Comparison of ENCODE assay signal across 27 cellular contexts in the genomic region with DNA sequence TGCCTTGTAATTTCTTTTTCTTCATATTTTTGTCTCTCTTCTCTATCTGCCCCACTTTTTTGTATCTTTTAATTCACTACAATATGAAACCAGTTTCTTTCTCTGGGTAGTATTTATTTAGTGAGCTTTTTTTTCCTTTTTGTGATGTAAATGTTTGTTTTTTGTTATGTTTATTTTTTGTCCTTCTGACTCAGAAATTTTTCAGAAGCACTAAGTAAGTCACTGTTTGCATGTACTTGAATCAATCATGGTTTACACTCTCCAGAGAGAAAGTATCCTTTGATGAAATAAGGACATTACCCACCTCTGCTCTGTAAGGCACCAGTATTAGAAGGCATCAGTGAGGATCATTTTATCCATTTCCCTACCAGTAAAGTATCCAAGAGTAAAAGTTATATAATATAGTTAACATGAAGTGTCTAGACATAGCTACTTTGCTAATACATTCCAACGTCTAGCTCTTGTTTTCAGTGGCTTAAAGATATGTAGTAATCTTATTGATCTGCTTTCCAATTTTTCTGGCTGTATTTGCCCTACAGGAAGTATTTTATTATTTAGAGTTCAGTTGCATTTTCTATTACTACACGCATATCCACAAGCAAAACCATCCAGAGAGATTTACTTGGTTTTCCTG. TPM values are rescaled to one million over a fixed set of nuclear protein-coding genes. Genes with fewer than 3 reads are reported as not detected.
DNase-seq lines count a peak whose midpoint lies in the region; ATAC-seq and TF ChIP-seq lines count a peak whose summit lies in the region.
"Had no signal": no experiment of that assay in that cellular context is flagged by ENCODE, and none has a peak within 500 bp of the region (broad histone marks: within the 10 kb centered on the region; RNA-seq: fewer than 3 reads in every experiment).

No MANE protein-coding gene starts in this region.

- peak; percentile 48 for DNase-seq in DMS53 treated with DMSO at 0.1 percent for 48 hours (lab: John Stamatoyannopoulos, UW; ENCODE audit: unreplicated experiment)
- DNase-seq in HL-60 (ENCODE audit: low read depth in 1 of 2, low spot score in 1 of 2) = no peak
- no peak for DNase-seq in activated CD8-positive, alpha-beta T cell treated with anti-CD3 and anti-CD28 coated beads, Interleukin-2, amount 10 ng/mL, durations not matched to agents 7 days and 5 days
- peak; percentile 80 for DNase-seq in mesenchymal stem cell
- DNase-seq in effector CD8-positive, alpha-beta T cell (lab: John Stamatoyannopoulos, UW) = no peak
- DNase-seq in NCI-H774 (lab: John Stamatoyannopoulos, UW) = no peak
- no peak for DNase-seq in PC-9
- DNase-seq: activated CD4-positive, alpha-beta T cell treated with anti-CD3 and anti-CD28 coated beads for 4 hours; activated CD8-positive, alpha-beta memory T cell treated with anti-CD3 and anti-CD28 coated beads, Interleukin-2, amount 50 U/mL, for 4 hours; activated gamma-delta T cell treated with Interleukin-2 at 50 U/mL for 16 hours; amygdala; CD8-positive, alpha-beta T cell; central memory CD4-positive, alpha-beta T cell; DMS153; naive thymus-derived CD4-positive, alpha-beta T cell; NCI-H2171 treated with DMSO at 0.1 percent for 48 hours; NCI-H526 treated with DMSO at 0.1 percent for 48 hours; stimulated activated CD4-positive, alpha-beta T cell treated with anti-CD3 and anti-CD28 coated beads, Interleukin-1b, Interleukin-23, amount 100 ng/mL, for 48 hours; stomach had no signal

- H3K4me2 ChIP-seq in mesenchymal stem cell (ENCODE audit: low read length, poor library complexity, severe bottlenecking) (no peak overlapping the region), PC-9 (no peak overlapping the region)

- H3K18ac ChIP-seq in mesenchymal stem cell (ENCODE audit: low read depth in 1 of 2, low read length in 2 of 2) = no peak overlapping the region

- BruUV-seq in PC-9 (replicated peaks; lab: Mats Ljungman, UMichigan) = no TSS peak

- TF ChIP-seq CTCF in HL-60 (IDR thresholded peaks at IDR 0.05; ENCODE audit: insufficient read depth, low read length) = no peak
- no peak for TF ChIP-seq CTCF in PC-9 (conservative IDR thresholded peaks at IDR 0.05)

- H4K20me1 ChIP-seq in PC-9 (ENCODE audit: insufficient read depth) = no peaks in the 10 kb centered on the region

- H3K79me1 ChIP-seq in mesenchymal stem cell (replicated peaks; ENCODE audit: low read length, poor library complexity, severe bottlenecking) = peaks cover 2% of the 10 kb centered on the region

- CTCF ChIA-PET in activated CD8-positive, alpha-beta T cell treated with anti-CD3 and anti-CD28 coated beads, Interleukin-2, amount 10 ng/mL, durations not matched to agents 7 days and 5 days (lab: Charles Lee) = interaction anchor here (0.9 to 4.4 kb wide), 14 partner anchors 10 to 248 kb away, joined by 3 to 84 read pairs (median 4); no protein-coding TSS in a partner anchor
- CTCF ChIA-PET in PC-9 (lab: Charles Lee) = interaction anchor here (1.2 to 2.0 kb wide), 2 partner anchors 20 to 246 kb away, joined by 3 to 5 read pairs; no protein-coding TSS in a partner anchor

- H4K8ac ChIP-seq in mesenchymal stem cell (ENCODE audit: low read length) = no peak overlapping the region

- no peaks in the 10 kb centered on the region for H3K9me2 ChIP-seq in PC-9 (ENCODE audit: insufficient read depth)

- no peak overlapping the region for H4K91ac ChIP-seq in mesenchymal stem cell (ENCODE audit: low read length)

- no peaks in the 10 kb centered on the region for H3K36me3 ChIP-seq in mesenchymal stem cell (ENCODE audit: control insufficient read depth in 1 of 2, insufficient read depth in 2 of 2, low read depth in 1 of 2, low read length in 2 of 2)
- no peaks in the 10 kb centered on the region for H3K36me3 ChIP-seq in PC-9 (ENCODE audit: low read depth)
- H3K36me3 ChIP-seq: gastroesophageal sphincter, HAP-1, prostate gland, stomach had no signal

- no peaks in the 10 kb centered on the region for H3K9me3 Mint-ChIP-seq in activated CD8-positive, alpha-beta T cell treated with anti-CD3 and anti-CD28 coated beads, Interleukin-2, amount 10 ng/mL, durations not matched to agents 7 days and 5 days (ENCODE audit: insufficient read depth)
- H3K9me3 Mint-ChIP-seq: CD8-positive, alpha-beta T cell; IgD-negative memory B cell; memory B cell; naive thymus-derived CD4-positive, alpha-beta T cell; type B pancreatic cell had no signal

- H3F3A ChIP-seq in PC-9 (ENCODE audit: insufficient read depth, low read depth) = peaks cover 5% of the 10 kb centered on the region; the same call in 1 of the 2 replicates

- H2BK5ac ChIP-seq in mesenchymal stem cell (ENCODE audit: low read depth, low read length, poor library complexity, severe bottlenecking) = no peak overlapping the region

- POLR2A ChIA-PET in activated CD8-positive, alpha-beta T cell treated with anti-CD3 and anti-CD28 coated beads, Interleukin-2, amount 10 ng/mL, durations not matched to agents 7 days and 5 days (lab: Charles Lee) = interaction anchor here (2.4 kb wide), 1 partner anchor 15 kb away, joined by 10 read pairs; no protein-coding TSS in a partner anchor
- POLR2A ChIA-PET in PC-9 (lab: Charles Lee; ENCODE audit: unreplicated experiment) = interaction anchor here (0.6 kb wide), 1 partner anchor 242 kb away, joined by 8 read pairs; no protein-coding TSS in a partner anchor

- peaks cover 3% of the 10 kb centered on the region for H3K4me1 ChIP-seq in mesenchymal stem cell (ENCODE audit: control insufficient read depth, insufficient read depth, low read depth, low read length)
- peaks cover 10% of the 10 kb centered on the region for H3K4me1 ChIP-seq in PC-9 (replicated peaks; ENCODE audit: insufficient read depth)
- H3K4me1 ChIP-seq: prostate gland had no signal

- H3K27ac ChIP-seq in HL-60 (replicated peaks) (peak overlapping the region; percentile 68), mesenchymal stem cell (ENCODE audit: low read length, poor library complexity, severe bottlenecking) (no peak overlapping the region), PC-9 (no peak overlapping the region)
- H3K27ac ChIP-seq: gastroesophageal sphincter, prostate gland had no signal

- H3K4ac ChIP-seq in mesenchymal stem cell (ENCODE audit: low read depth in 1 of 2, low read length in 2 of 2) = no peak overlapping the region

- no peaks in the 10 kb centered on the region for H3K79me2 ChIP-seq in PC-9 (ENCODE audit: low read depth)

- no peak overlapping the region for H2BK120ac ChIP-seq in mesenchymal stem cell (ENCODE audit: low read depth, low read length)

- H3K9me3 ChIP-seq in mesenchymal stem cell (ENCODE audit: control insufficient read depth, low read length) (no peaks in the 10 kb centered on the region), PC-9 (ENCODE audit: insufficient read depth, low read depth) (no peaks in the 10 kb centered on the region; the same call in none of the 2 replicates)
- H3K9me3 ChIP-seq: gastroesophageal sphincter, HAP-1, prostate gland, stomach had no signal

- H3K23ac ChIP-seq in mesenchymal stem cell (ENCODE audit: low read length in 2 of 2) = no peak overlapping the region

- no peak overlapping the region for H2BK15ac ChIP-seq in mesenchymal stem cell (ENCODE audit: low read depth, poor library complexity, severe bottlenecking)

- peak overlapping the region; percentile 36 for H3K27ac Mint-ChIP-seq in activated CD8-positive, alpha-beta T cell treated with anti-CD3 and anti-CD28 coated beads, Interleukin-2, amount 10 ng/mL, durations not matched to agents 7 days and 5 days
- H3K27ac Mint-ChIP-seq: CD8-positive, alpha-beta T cell; memory B cell; type B pancreatic cell had no signal

- 100% methylated on average over 1 of the region's 2 CpGs for WGBS in mesenchymal stem cell

- H3K4me3 Mint-ChIP-seq in activated CD8-positive, alpha-beta T cell treated with anti-CD3 and anti-CD28 coated beads, Interleukin-2, amount 10 ng/mL, durations not matched to agents 7 days and 5 days = no peak overlapping the region
- H3K4me3 Mint-ChIP-seq: CD8-positive, alpha-beta T cell; IgD-negative memory B cell; memory B cell; type B pancreatic cell had no signal

- H2AFZ ChIP-seq in mesenchymal stem cell (ENCODE audit: low read depth, low read length) (no peak overlapping the region), PC-9 (no peak overlapping the region)

- H3K27me3 ChIP-seq in HL-60 (ENCODE audit: insufficient read depth, poor library complexity, severe bottlenecking) = no peaks in the 10 kb centered on the region
- H3K27me3 ChIP-seq in mesenchymal stem cell (ENCODE audit: control insufficient read depth in 1 of 2, insufficient read depth in 1 of 2, low read length in 2 of 2) = no peaks in the 10 kb centered on the region
- H3K27me3 ChIP-seq in PC-9 (ENCODE audit: insufficient read depth, low read depth) = no peaks in the 10 kb centered on the region
- H3K27me3 ChIP-seq: gastroesophageal sphincter, stomach had no signal

- H3K14ac ChIP-seq in mesenchymal stem cell (ENCODE audit: low read length in 2 of 2) = no peak overlapping the region

- H3K9ac ChIP-seq in mesenchymal stem cell (ENCODE audit: low read length) = no peak overlapping the region

- H3K4me1 Mint-ChIP-seq in activated CD8-positive, alpha-beta T cell treated with anti-CD3 and anti-CD28 coated beads, Interleukin-2, amount 10 ng/mL, durations not matched to agents 7 days and 5 days (ENCODE audit: low read depth) = peaks cover 58% of the 10 kb centered on the region

- no peak overlapping the region for H2BK12ac ChIP-seq in mesenchymal stem cell (ENCODE audit: low read length in 2 of 2)

- H3K36me3 Mint-ChIP-seq in activated CD8-positive, alpha-beta T cell treated with anti-CD3 and anti-CD28 coated beads, Interleukin-2, amount 10 ng/mL, durations not matched to agents 7 days and 5 days (ENCODE audit: low read depth) = peaks cover 30% of the 10 kb centered on the region
- H3K36me3 Mint-ChIP-seq: CD8-positive, alpha-beta T cell; memory B cell; type B pancreatic cell had no signal

- H2AK5ac ChIP-seq in mesenchymal stem cell (ENCODE audit: low read length, severe bottlenecking) = no peak overlapping the region

- intact Hi-C loops in PC-9 (cut with micrococcal nuclease; ENCODE audit: unreplicated experiment) = no loop called here

- no peak overlapping the region for H3K4me3 ChIP-seq in HL-60 (replicated peaks; ENCODE audit: insufficient read depth, low read length)
- no peak overlapping the region for H3K4me3 ChIP-seq in mesenchymal stem cell (ENCODE audit: insufficient read depth in 1 of 2, low read depth in 1 of 2, low read length in 2 of 2)
- H3K4me3 ChIP-seq in PC-9 = no peak overlapping the region
- H3K4me3 ChIP-seq: gastroesophageal sphincter, GM12878, HAP-1, prostate gland, stomach had no signal

- H3K27me3 Mint-ChIP-seq in activated CD8-positive, alpha-beta T cell treated with anti-CD3 and anti-CD28 coated beads, Interleukin-2, amount 10 ng/mL, durations not matched to agents 7 days and 5 days (ENCODE audit: low read depth) = peaks cover 3% of the 10 kb centered on the region
- H3K27me3 Mint-ChIP-seq: IgD-negative memory B cell, memory B cell had no signal

- ATAC-seq in activated CD8-positive, alpha-beta T cell treated with anti-CD3 and anti-CD28 coated beads, Interleukin-2, amount 10 ng/mL, durations not matched to agents 7 days and 5 days = no peak
- no peak for ATAC-seq in GM19467 (IDR thresholded peaks at IDR 0.05; ENCODE audit: unreplicated experiment)
- ATAC-seq: CD8-positive, alpha-beta T cell; gastroesophageal sphincter; GM12878; naive thymus-derived CD4-positive, alpha-beta T cell had no signal

RNA-seq across cellular contexts. Expression of a gene that starts 25.4 kb away (rescaled TPM):
- total RNA-seq in activated CD8-positive, alpha-beta T cell treated with anti-CD3 and anti-CD28 coated beads, Interleukin-2, amount 10 ng/mL, durations not matched to agents 7 days and 5 days = 1 to 10 TPM; 1.5 to 1.7 TPM
- 200 TPM for polyA plus RNA-seq in mesenchymal stem cell (2013, experiment 1 of 2)
- polyA plus RNA-seq in mesenchymal stem cell (2013, experiment 2 of 2) = 198 TPM
- 12.0 and 16.8 TPM in 2 replicates for total RNA-seq in PC-9 (2021)

Comparison
In these comparisons a context has a peak if more than half of its experiments do, and no peak if none do; other contexts are left out.
1. DNase-seq: peak in DMS53 treated with DMSO at 0.1 percent for 48 hours (single experiment) and mesenchymal stem cell (single experiment); none in HL-60 (0 of 2), activated CD8-positive, alpha-beta T cell treated with anti-CD3 and anti-CD28 coated beads, Interleukin-2, amount 10 ng/mL, durations not matched to agents 7 days and 5 days (single experiment), effector CD8-positive, alpha-beta T cell (single experiment), NCI-H774 (single experiment) and PC-9 (0 of 2).